In genomic region chr1:168835791-168836190, GRCh38 we compare ENCODE assay signal across 37 cellular contexts.
"Had no signal": no experiment of that assay in that cellular context is flagged by ENCODE, and none has a peak within 500 bp of the region (broad histone marks: within the 10 kb centered on the region; RNA-seq: fewer than 3 reads in every experiment).

No MANE protein-coding gene starts in this region.

- H3K9me3 ChIP-seq: MG63, Peyer's patch had no signal

- ATAC-seq: activated CD8-positive, alpha-beta memory T cell treated with anti-CD3 and anti-CD28 coated beads, Interleukin-2, amount 10 ng/mL, durations not matched to agents 7 days and 5 days; activated T-cell treated with anti-CD3 and anti-CD28 coated beads, Interleukin-2, amount 50 U/mL, for 72 hours; activated T-helper 17 cell treated with anti-CD3 and anti-CD28 coated beads, Interleukin-2, amount 50 U/mL, for 72 hours; Right ventricle myocardium inferior had no signal

- H3K36me3 ChIP-seq: brain microvascular endothelial cell, cardiac muscle cell, MG63, Peyer's patch had no signal

- DNase-seq: activated B cell treated with CpG ODN at 0.5 μM for 24 hours; activated CD4-positive, alpha-beta memory T cell treated with anti-CD3 and anti-CD28 coated beads, Interleukin-2, amount 10 ng/mL, durations not matched to agents 7 days and 5 days; activated CD4-positive, alpha-beta T cell treated with anti-CD3 and anti-CD28 coated beads for 4 hours; activated CD4-positive, CD25-positive, alpha-beta regulatory T cell treated with anti-CD3 and anti-CD28 coated beads, Interleukin-2, amount 50 U/mL, for 72 hours; activated CD8-positive, alpha-beta memory T cell treated with anti-CD3 and anti-CD28 coated beads for 24 hours; activated CD8-positive, alpha-beta memory T cell treated with anti-CD3 and anti-CD28 coated beads, Interleukin-2, amount 10 ng/mL, durations not matched to agents 7 days and 5 days; activated effector memory CD4-positive, alpha-beta T cell treated with anti-CD3 and anti-CD28 coated beads, Interleukin-2, amount 50 U/mL, for 16 hours; activated naive CD4-positive, alpha-beta T cell; activated naive CD4-positive, alpha-beta T cell treated with anti-CD3 and anti-CD28 coated beads, Interleukin-2, amount 50 U/mL, for 16 hours; activated naive CD8-positive, alpha-beta T cell treated with anti-CD3 and anti-CD28 coated beads for 36 hours; activated T-cell treated with anti-CD3 and anti-CD28 coated beads, Interleukin-2, amount 50 U/mL, for 1 hour; activated T-cell treated with anti-CD3 and anti-CD28 coated beads, Interleukin-2, amount 50 U/mL, for 72 hours; amniotic stem cell; aorta; brain microvascular endothelial cell; Karpas-422; MG63; MV-4-11; NCI-H1092; NCI-H1436 treated with DMSO at 0.1 percent for 48 hours; NCI-H1694 treated with DMSO at 0.1 percent for 48 hours; NCI-H2029; NCI-H510A; NCI-H748 treated with DMSO at 0.1 percent for 48 hours; NK-92 treated with Interleukin-12 subunit alpha and Interleukin-12 subunit beta, amount 100 ng/mL, for 24 hours; PC-3; Peyer's patch; RPMI8226; SIG-M5; SW 1271; T-helper 1 cell; T-helper 2 cell; T-helper 9 cell had no signal

- H3K27ac ChIP-seq: brain microvascular endothelial cell, cardiac muscle cell, VCaP had no signal

- H3K4me3 ChIP-seq: cardiac muscle cell, MG63, Peyer's patch had no signal

- H3K27me3 ChIP-seq: brain microvascular endothelial cell, cardiac muscle cell, MG63, Peyer's patch had no signal
